14 cellular contexts compared by ENCODE assay signal in the genomic region with DNA sequence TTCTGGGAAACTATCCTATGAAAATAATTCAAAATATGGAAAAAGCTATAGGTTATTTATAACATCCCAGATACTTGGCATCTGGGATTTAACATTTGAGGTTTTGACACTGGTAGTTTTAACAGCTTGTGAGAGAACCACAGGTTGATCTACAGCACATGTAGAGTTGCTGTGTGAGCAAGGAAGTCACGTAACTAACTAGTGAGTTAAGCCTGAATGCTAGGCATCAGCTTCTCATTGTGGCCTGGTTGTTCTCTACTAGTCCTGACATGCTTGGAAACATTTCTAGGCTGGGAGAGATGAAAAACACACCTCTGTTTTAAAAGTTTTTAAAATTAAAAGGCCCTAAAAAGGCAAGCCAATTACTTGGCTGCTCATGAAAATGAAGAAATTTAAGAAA. TPM values are rescaled to one million over a fixed set of nuclear protein-coding genes. Genes with fewer than 3 reads are reported as not detected.
A peak's percentile ranks its signal among the peaks of the same experiment; 100 is the strongest.
DNase-seq lines count a peak whose midpoint lies in the region; ATAC-seq, FAIRE-seq and TF ChIP-seq lines count a peak whose summit lies in the region.
"Had no signal": no experiment of that assay in that cellular context is flagged by ENCODE, and none has a peak within 500 bp of the region (broad histone marks: within the 10 kb centered on the region; RNA-seq: fewer than 3 reads in every experiment).

No MANE protein-coding gene starts in this region.

- peak overlapping the region; percentile 63 to 76 for H3K27ac ChIP-seq in aorta (ENCODE audit: low read depth in 1 of 2, low read length in 2 of 2)
- H3K27ac ChIP-seq in prostate gland: no peak overlapping the region

- H3K4me3 ChIP-seq in bronchial epithelial cell (ENCODE audit: low read depth, low read length) (no peak overlapping the region), aorta (ENCODE audit: low read length in 2 of 2) (no peak overlapping the region), prostate gland (no peak overlapping the region)
- H3K4me3 ChIP-seq: K562 had no signal

- intact Hi-C loops in aorta (cut with DNase I) (loop anchor here (10.0 kb wide), 3 partner anchors 202 to 432 kb away; no protein-coding TSS in a partner anchor), prostate gland (cut with DNase I) (loop anchor here (10.0 kb wide), 1 partner anchor 212 kb away; no protein-coding TSS in a partner anchor)

- TF ChIP-seq POLR2A in GM12892 (IDR thresholded peaks at IDR 0.05; ENCODE audit: low read depth, low read length): no peak
- TF ChIP-seq POLR2A in prostate gland (IDR thresholded peaks at IDR 0.05): no peak

- 30% methylated on average over 1 of the region's 1 CpG for WGBS in aorta, 2 donors
- 95% methylated on average over 1 of the region's 1 CpG for WGBS in prostate gland

- H3K27me3 ChIP-seq in bronchial epithelial cell (ENCODE audit: control insufficient read depth, insufficient read depth, low read length) (no peaks in the 10 kb centered on the region), aorta (ENCODE audit: control insufficient read depth in 1 of 2, insufficient read depth in 2 of 2, low read length in 1 of 2) (no peaks in the 10 kb centered on the region), prostate gland (replicated peaks; ENCODE audit: insufficient read depth) (no peaks in the 10 kb centered on the region)

- peaks cover 0 to 2% of the 10 kb centered on the region in 2 donors for H3K4me1 ChIP-seq in aorta (ENCODE audit: control insufficient read depth in 1 of 2, insufficient read depth in 2 of 2, low read length in 2 of 2)
- H3K4me1 ChIP-seq in prostate gland (replicated peaks): no peaks in the 10 kb centered on the region

- no peak for TF ChIP-seq CTCF in bronchial epithelial cell (IDR thresholded peaks at IDR 0.05; ENCODE audit: insufficient read depth, low read length, severe bottlenecking)
- no peak for TF ChIP-seq CTCF in prostate gland (IDR thresholded peaks at IDR 0.05)

- no peak for ATAC-seq in aorta (ENCODE audit: low FRiP score)
- ATAC-seq: HCT116, K562 had no signal

- DNase-seq in GM12892 (ENCODE audit: insufficient read length): no peak
- DNase-seq in bronchial epithelial cell (ENCODE audit: low read depth): peak; percentile 62
- peak; percentile 31 for DNase-seq in fibroblast of gingiva (ENCODE audit: low read depth)
- DNase-seq in aorta: no peak
- DNase-seq in prostate gland (ENCODE audit: low spot score): no peak
- DNase-seq in stimulated activated CD4-positive, alpha-beta T cell treated with anti-CD3 and anti-CD28 coated beads, Interleukin-12 subunit alpha, Interleukin-12 subunit beta, amount 100 ng/mL, for 4 hours: no peak
- no peak for DNase-seq in DMS53 treated with DMSO at 0.1 percent for 48 hours (lab: John Stamatoyannopoulos, UW; ENCODE audit: unreplicated experiment)
- DNase-seq: C1 segment of cervical spinal cord; Calu3; CD4-positive, alpha-beta T cell had no signal

- peak; percentile 61 for FAIRE-seq in GM12892 (lab: Jason Lieb, UNC)
- no peak for FAIRE-seq in bronchial epithelial cell (lab: Jason Lieb, UNC)
- FAIRE-seq: A204.1, H54, K562 had no signal

- H3K36me3 ChIP-seq in bronchial epithelial cell (ENCODE audit: control insufficient read depth, insufficient read depth, low read length) (no peaks in the 10 kb centered on the region), aorta (ENCODE audit: control insufficient read depth in 1 of 2, insufficient read depth in 2 of 2, low read length in 1 of 2) (no peaks in the 10 kb centered on the region), prostate gland (no peaks in the 10 kb centered on the region)

- H3K9me3 ChIP-seq in aorta (ENCODE audit: control insufficient read depth, low read length) (no peaks in the 10 kb centered on the region), prostate gland (no peaks in the 10 kb centered on the region)

RNA-seq across cellular contexts. Expression of a gene that starts 28.2 kb away (rescaled TPM):
- polyA plus RNA-seq in GM12892 (2012; ENCODE audit: missing spikeins): 19.8 TPM
- total RNA-seq in bronchial epithelial cell (15.2 and 16.6 TPM in 2 replicates), aorta (10 to 100 TPM; 14.3 to 18.2 TPM), prostate gland (10 to 100 TPM in 1 of 2 donors, 1 to 10 TPM in 1; 6.2 to 13.3 TPM)
- polyA plus RNA-seq in aorta: 10 to 100 TPM in 1 of 2 donors, 1 to 10 TPM in 1; 6.8 to 14.4 TPM

RNA-seq across cellular contexts. Expression of a gene that starts 28.3 kb away (rescaled TPM):
- polyA plus RNA-seq in GM12892 (2012; ENCODE audit: missing spikeins): 20.9 TPM
- total RNA-seq in bronchial epithelial cell (15.0 and 22.0 TPM in 2 replicates), aorta (10 to 100 TPM; 24.3 to 27.0 TPM), prostate gland (10 to 100 TPM; 15.3 to 17.5 TPM)
- polyA plus RNA-seq in aorta: 10 to 100 TPM; 23.5 to 25.7 TPM

Comparison
In these comparisons a context has a peak if more than half of its experiments do, and no peak if none do; other contexts are left out.
1. DNase-seq: peak in bronchial epithelial cell (single experiment) and fibroblast of gingiva (single experiment); none in GM12892 (single experiment), aorta (0 of 2), prostate gland (single experiment), stimulated activated CD4-positive, alpha-beta T cell treated with anti-CD3 and anti-CD28 coated beads, Interleukin-12 subunit alpha, Interleukin-12 subunit beta, amount 100 ng/mL, for 4 hours (single experiment) and DMS53 treated with DMSO at 0.1 percent for 48 hours (single experiment).
2. H3K27ac ChIP-seq: peak in aorta (2 of 2); none in prostate gland (0 of 2).